Comparison of ENCODE assay signal across 18 cellular contexts in genomic region chr16:67949645-67950044, GRCh38. TPM values are rescaled to one million over a fixed set of nuclear protein-coding genes. Genes with fewer than 3 reads are reported as not detected.
DNase-seq lines count a peak whose midpoint lies in the region; ATAC-seq, FAIRE-seq and TF ChIP-seq lines count a peak whose summit lies in the region.
"Had no signal": no experiment of that assay in that cellular context is flagged by ENCODE, and none has a peak within 500 bp of the region (broad histone marks: within the 10 kb centered on the region; RNA-seq: fewer than 3 reads in every experiment).

No MANE protein-coding gene starts in this region.

- DNase-seq in HepG2 (ENCODE audit: low spot score) (no peak), right lobe of liver (no peak), RWPE2 (ENCODE audit: low spot score) (peak; percentile 59), left lobe of liver (ENCODE audit: low spot score) (no peak), cardiac septum (ENCODE audit: low spot score) (no peak)
- DNase-seq: CD8-positive, alpha-beta T cell; COR-L47; DND-41; GDM1; GM23248 had no signal

- 100% methylated on average over 5 of the region's 11 CpGs for WGBS in HepG2 (ENCODE audit: low lambda C conversion rate)
- whole genome bisulfite sequencing in right lobe of liver (ENCODE audit: insufficient coverage, low coverage, low lambda C conversion rate, missing lambda C conversion rate) = no CpG with 5 or more reads among the region's 11 CpGs

- no peaks in the 10 kb centered on the region for H3K79me2 ChIP-seq in HepG2 (ENCODE audit: insufficient read depth, low read length)

- no peak for TF ChIP-seq RAD21 in HepG2 (CRISPR knock-in tag; IDR thresholded peaks at IDR 0.05)

- TF ChIP-seq POLR2A in HepG2 (IDR thresholded peaks at IDR 0.05; ENCODE audit: insufficient read depth in 1 of 2, low read depth in 2 of 2, low read length in 2 of 2) (no peak), right lobe of liver (IDR thresholded peaks at IDR 0.05) (no peak)

- TF ChIP-seq EP300 in HepG2 (IDR thresholded peaks at IDR 0.05; ENCODE audit: low read depth in 2 of 2, low read length in 2 of 2) = no peak
- TF ChIP-seq EP300 in HepG2 (CRISPR knock-in tag; IDR thresholded peaks at IDR 0.05; ENCODE audit: borderline replicate concordance) = no peak

- no peaks in the 10 kb centered on the region; the same call in 1 of the 2 replicates for H4K20me1 ChIP-seq in HepG2 (ENCODE audit: insufficient read depth, low read length)

- H3K4me2 ChIP-seq in HepG2 (ENCODE audit: low read depth, low read length) = no peak overlapping the region

- BruUV-seq in HepG2 (replicated peaks; lab: Mats Ljungman, UMichigan) = no TSS peak

- in situ Hi-C loops in HepG2 (cut with HindIII; ENCODE audit: extremely low pct_ligation_motif_present, low pct_unique_long_range_greater_than_20kb) = no loop called here

- H3K4me1 ChIP-seq in HepG2 (ENCODE audit: insufficient read depth, low read length) = peaks cover 21% of the 10 kb centered on the region
- H3K4me1 ChIP-seq in right lobe of liver = peaks cover 0 to 17% (median 11%) of the 10 kb centered on the region in 4 donors
- H3K4me1 ChIP-seq in RWPE2 (ENCODE audit: insufficient read depth, poor library complexity, severe bottlenecking) = no peaks in the 10 kb centered on the region

- H3K36me3 ChIP-seq in HepG2 (replicated peaks in 1 of 2; ENCODE audit: control insufficient read depth in 1 of 2, insufficient read depth in 2 of 2, low read length in 2 of 2) (peaks cover 69 to 91% of the 10 kb centered on the region in 2 experiments), right lobe of liver (peaks cover 0 to 43% (median 18%) of the 10 kb centered on the region in 4 donors), RWPE2 (ENCODE audit: low read depth) (peaks cover 98% of the 10 kb centered on the region)

- no peak overlapping the region for H2AFZ ChIP-seq in HepG2 (ENCODE audit: low read length)
- H2AFZ ChIP-seq: GM23248 had no signal

- intact Hi-C loops in HepG2 (cut with micrococcal nuclease; ENCODE audit: unreplicated experiment) = no loop called here
- intact Hi-C loops in right lobe of liver (cut with DNase I) = no loop called here
- intact Hi-C loops in cardiac septum (cut with DNase I) = no loop called here

- POLR2A ChIA-PET in HepG2 (lab: Yijun Ruan, JAX) = interaction anchor here (13.6 kb wide), 1 partner anchor 14 kb away, joined by 226 read pairs; the partner anchor contains the start of gene SLC12A4

- H3K27ac ChIP-seq in HepG2 (ENCODE audit: extremely low read length, insufficient read depth, low read length) (no peak overlapping the region), right lobe of liver (no peak overlapping the region), RWPE2 (ENCODE audit: poor library complexity, severe bottlenecking) (no peak overlapping the region), layer of hippocampus (ENCODE audit: low read depth, low read length) (peak overlapping the region; percentile 10)
- H3K27ac ChIP-seq: C4-2B, GM23248 had no signal

- ATAC-seq in HepG2 (no peak), right lobe of liver (no peak), RWPE2 (ENCODE audit: low read depth) (no peak), HG03469 (IDR thresholded peaks at IDR 0.05; ENCODE audit: unreplicated experiment) (no peak), left lobe of liver (no peak), GM21786 (IDR thresholded peaks at IDR 0.05; ENCODE audit: unreplicated experiment) (no peak)
- ATAC-seq: CD8-positive, alpha-beta T cell; HCT116 had no signal

- H3K4me3 ChIP-seq in HepG2 (replicated peaks in 1 of 3; ENCODE audit: insufficient read depth in 1 of 3, low read depth in 2 of 3, low read length in 3 of 3) (no peak overlapping the region), right lobe of liver (no peak overlapping the region), RWPE2 (ENCODE audit: severe bottlenecking) (no peak overlapping the region)
- H3K4me3 ChIP-seq: GM23248 had no signal

- no peaks in the 10 kb centered on the region for H3K27me3 ChIP-seq in HepG2 (ENCODE audit: control insufficient read depth in 1 of 2, insufficient read depth in 2 of 2, low read length in 2 of 2)
- H3K27me3 ChIP-seq in right lobe of liver = no peaks in the 10 kb centered on the region
- no peaks in the 10 kb centered on the region for H3K27me3 ChIP-seq in RWPE2 (ENCODE audit: insufficient read depth, poor library complexity, severe bottlenecking)
- no peaks in the 10 kb centered on the region for H3K27me3 ChIP-seq in layer of hippocampus (ENCODE audit: control insufficient read depth, insufficient read depth, low read length)

- FAIRE-seq in HepG2 (lab: Jason Lieb, UNC) = no peak
- FAIRE-seq: H54 had no signal

- H3K9me3 ChIP-seq in HepG2 (ENCODE audit: low read length) = no peaks in the 10 kb centered on the region
- H3K9me3 ChIP-seq in right lobe of liver = no peaks in the 10 kb centered on the region
- no peaks in the 10 kb centered on the region for H3K9me3 ChIP-seq in RWPE2 (ENCODE audit: severe bottlenecking)

- CTCF ChIA-PET in HepG2 (lab: Yijun Ruan, JAX; ENCODE audit: low intra/inter-chr PET ratio, low total read pairs) = no interaction called here

- TF ChIP-seq CTCF in HepG2 (CRISPR knock-in tag; IDR thresholded peaks at IDR 0.05) = no peak
- TF ChIP-seq CTCF in right lobe of liver (IDR thresholded peaks at IDR 0.05) = no peak
- no peak for TF ChIP-seq CTCF in RWPE2 (IDR thresholded peaks at IDR 0.05; ENCODE audit: poor library complexity, severe bottlenecking)

- H3K9ac ChIP-seq in HepG2 (ENCODE audit: insufficient read depth, low read depth, low read length) = no peak overlapping the region
- H3K9ac ChIP-seq: GM23248 had no signal

RNA-seq across cellular contexts. Expression of gene LCAT, which starts 5.7 kb away (rescaled TPM):
- total RNA-seq in HepG2 (2016; rRNA removed; fragmentation: Illumina TruSeq; extraction: Trizol) = 13.2 and 36.1 TPM in 2 replicates
- total RNA-seq in HepG2 (2016; cell fraction: cytosol; rRNA removed; fragmentation: Illumina TruSeq; extraction: Trizol; ENCODE audit: low read depth) = 21.4 and 35.2 TPM in 2 replicates
- total RNA-seq in HepG2 (2016; cell fraction: insoluble cytoplasmic fraction; rRNA removed; fragmentation: Illumina TruSeq; extraction: Trizol) = 15.3 and 43.4 TPM in 2 replicates
- 28.1 and 30.3 TPM in 2 replicates for total RNA-seq in HepG2 (2016; cell fraction: membrane; rRNA removed; fragmentation: Illumina TruSeq; extraction: Trizol)
- total RNA-seq in HepG2 (2016; cell fraction: nucleus; rRNA removed; fragmentation: Illumina TruSeq; extraction: Trizol) = 38.4 and 54.9 TPM in 2 replicates
- 38.9 and 46.0 TPM in 2 replicates for polyA plus RNA-seq in HepG2 (2011; rRNA removed)
- 19.5 and 23.4 TPM in 2 replicates for polyA plus RNA-seq in HepG2 (2011; cell fraction: cytosol; rRNA removed)
- 217 and 291 TPM in 2 replicates for polyA plus RNA-seq in HepG2 (2011; cell fraction: nucleus; rRNA removed)
- 56.2 and 59.4 TPM in 2 replicates for polyA plus RNA-seq in HepG2 (2012)
- polyA plus RNA-seq in HepG2 (2016; cell fraction: cytosol; fragmentation: Illumina TruSeq; extraction: Trizol; ENCODE audit: low read depth) = 28.0 and 29.1 TPM in 2 replicates
- 16.8 and 22.2 TPM in 2 replicates for polyA plus RNA-seq in HepG2 (2016; cell fraction: insoluble cytoplasmic fraction; fragmentation: Illumina TruSeq; extraction: Trizol; ENCODE audit: low read depth)
- polyA plus RNA-seq in HepG2 (2016; cell fraction: membrane; fragmentation: Illumina TruSeq; extraction: Trizol; ENCODE audit: low read depth) = 27.6 and 33.3 TPM in 2 replicates
- polyA plus RNA-seq in HepG2 (2016; cell fraction: nucleus; fragmentation: Illumina TruSeq; extraction: Trizol; ENCODE audit: insufficient read depth, low read depth) = 213 and 231 TPM in 2 replicates
- polyA minus RNA-seq in HepG2 (2011; rRNA and poly(A)+ RNA removed; ENCODE audit: low replicate concordance) = 3.9 and 39.1 TPM in 2 replicates
- polyA minus RNA-seq in HepG2 (2011; cell fraction: cytosol; rRNA and poly(A)+ RNA removed) = 12.8 and 12.9 TPM in 2 replicates
- 24.2 and 31.6 TPM in 2 replicates for polyA minus RNA-seq in HepG2 (2011; cell fraction: nucleus; rRNA and poly(A)+ RNA removed)
- total RNA-seq in right lobe of liver = 100 to 1,000 TPM in 4 of 6 experiments, 10 to 100 TPM in 2; 29.4 to 207 (median 137) TPM
- total RNA-seq in left lobe of liver = 172 TPM
- 29.8 TPM for total RNA-seq in cardiac septum

RNA-seq across cellular contexts. Expression of gene PSMB10, which starts 13.0 kb away (rescaled TPM):
- 65.9 and 71.3 TPM in 2 replicates for total RNA-seq in HepG2 (2016; rRNA removed; fragmentation: Illumina TruSeq; extraction: Trizol)
- total RNA-seq in HepG2 (2016; cell fraction: cytosol; rRNA removed; fragmentation: Illumina TruSeq; extraction: Trizol; ENCODE audit: low read depth) = 135 and 146 TPM in 2 replicates
- total RNA-seq in HepG2 (2016; cell fraction: insoluble cytoplasmic fraction; rRNA removed; fragmentation: Illumina TruSeq; extraction: Trizol) = 68.9 and 72.1 TPM in 2 replicates
- total RNA-seq in HepG2 (2016; cell fraction: membrane; rRNA removed; fragmentation: Illumina TruSeq; extraction: Trizol) = 107 and 122 TPM in 2 replicates
- 28.4 and 28.5 TPM in 2 replicates for total RNA-seq in HepG2 (2016; cell fraction: nucleus; rRNA removed; fragmentation: Illumina TruSeq; extraction: Trizol)
- polyA plus RNA-seq in HepG2 (2011; rRNA removed) = 12.7 and 17.8 TPM in 2 replicates
- polyA plus RNA-seq in HepG2 (2011; cell fraction: cytosol; rRNA removed) = 15.3 and 32.0 TPM in 2 replicates
- 23.8 and 27.0 TPM in 2 replicates for polyA plus RNA-seq in HepG2 (2011; cell fraction: nucleus; rRNA removed)
- polyA plus RNA-seq in HepG2 (2012) = 20.6 and 20.8 TPM in 2 replicates
- 128 and 158 TPM in 2 replicates for polyA plus RNA-seq in HepG2 (2016; cell fraction: cytosol; fragmentation: Illumina TruSeq; extraction: Trizol; ENCODE audit: low read depth)
- 65.0 and 66.8 TPM in 2 replicates for polyA plus RNA-seq in HepG2 (2016; cell fraction: insoluble cytoplasmic fraction; fragmentation: Illumina TruSeq; extraction: Trizol; ENCODE audit: low read depth)
- polyA plus RNA-seq in HepG2 (2016; cell fraction: membrane; fragmentation: Illumina TruSeq; extraction: Trizol; ENCODE audit: low read depth) = 86.7 and 90.6 TPM in 2 replicates
- polyA plus RNA-seq in HepG2 (2016; cell fraction: nucleus; fragmentation: Illumina TruSeq; extraction: Trizol; ENCODE audit: insufficient read depth, low read depth) = 32.5 and 33.1 TPM in 2 replicates
- 16.1 and 17.6 TPM in 2 replicates for polyA minus RNA-seq in HepG2 (2011; rRNA and poly(A)+ RNA removed; ENCODE audit: low replicate concordance)
- 5.4 and 12.7 TPM in 2 replicates for polyA minus RNA-seq in HepG2 (2011; cell fraction: cytosol; rRNA and poly(A)+ RNA removed)
- 7.2 and 9.8 TPM in 2 replicates for polyA minus RNA-seq in HepG2 (2011; cell fraction: nucleus; rRNA and poly(A)+ RNA removed)
- total RNA-seq in right lobe of liver = 10 to 100 TPM; 19.0 to 39.6 (median 22.7) TPM
- 21.7 TPM for total RNA-seq in left lobe of liver
- 66.1 TPM for total RNA-seq in cardiac septum

RNA-seq across cellular contexts. Expression of gene CTRL, which starts 18.0 kb away (rescaled TPM):
- total RNA-seq in HepG2 (2016; rRNA removed; fragmentation: Illumina TruSeq; extraction: Trizol) (1.1 and 2.7 TPM in 2 replicates), right lobe of liver (under 1 TPM in 3 of 6 experiments, not detected in 3; 0.12 to 0.49 (median 0.44) TPM), left lobe of liver (0.73 TPM), cardiac septum (not detected)
- 1.7 and 2.0 TPM in 2 replicates for total RNA-seq in HepG2 (2016; cell fraction: cytosol; rRNA removed; fragmentation: Illumina TruSeq; extraction: Trizol; ENCODE audit: low read depth)
- 1.9 and 2.5 TPM in 2 replicates for total RNA-seq in HepG2 (2016; cell fraction: insoluble cytoplasmic fraction; rRNA removed; fragmentation: Illumina TruSeq; extraction: Trizol)
- 2.8 and 4.0 TPM in 2 replicates for total RNA-seq in HepG2 (2016; cell fraction: membrane; rRNA removed; fragmentation: Illumina TruSeq; extraction: Trizol)
- 2.4 and 3.4 TPM in 2 replicates for total RNA-seq in HepG2 (2016; cell fraction: nucleus; rRNA removed; fragmentation: Illumina TruSeq; extraction: Trizol)
- 1.7 and 1.9 TPM in 2 replicates for polyA plus RNA-seq in HepG2 (2011; rRNA removed)
- 0.82 and 1.1 TPM in 2 replicates for polyA plus RNA-seq in HepG2 (2011; cell fraction: cytosol; rRNA removed)
- 8.1 and 10.3 TPM in 2 replicates for polyA plus RNA-seq in HepG2 (2011; cell fraction: nucleus; rRNA removed)
- polyA plus RNA-seq in HepG2 (2012) = 0.86 and 2.7 TPM in 2 replicates
- polyA plus RNA-seq in HepG2 (2016; cell fraction: cytosol; fragmentation: Illumina TruSeq; extraction: Trizol; ENCODE audit: low read depth) = 2.1 and 2.2 TPM in 2 replicates
- 0.96 and 3.6 TPM in 2 replicates for polyA plus RNA-seq in HepG2 (2016; cell fraction: insoluble cytoplasmic fraction; fragmentation: Illumina TruSeq; extraction: Trizol; ENCODE audit: low read depth)
- polyA plus RNA-seq in HepG2 (2016; cell fraction: membrane; fragmentation: Illumina TruSeq; extraction: Trizol; ENCODE audit: low read depth) = 1.7 and 2.4 TPM in 2 replicates
- polyA plus RNA-seq in HepG2 (2016; cell fraction: nucleus; fragmentation: Illumina TruSeq; extraction: Trizol; ENCODE audit: insufficient read depth, low read depth) = 6.3 and 7.8 TPM in 2 replicates
- polyA minus RNA-seq in HepG2 (2011; rRNA and poly(A)+ RNA removed; ENCODE audit: low replicate concordance) = 1.8 and 2.2 TPM in 2 replicates
- polyA minus RNA-seq in HepG2 (2011; cell fraction: cytosol; rRNA and poly(A)+ RNA removed) = not detected in 2 replicates
- 0.90 and 2.0 TPM in 2 replicates for polyA minus RNA-seq in HepG2 (2011; cell fraction: nucleus; rRNA and poly(A)+ RNA removed)
- total RNA-seq: GM23248 had no signal

RNA-seq across cellular contexts. Expression of gene SLC12A4, which starts 18.8 kb away (rescaled TPM):
- 23.1 and 65.1 TPM in 2 replicates for total RNA-seq in HepG2 (2016; rRNA removed; fragmentation: Illumina TruSeq; extraction: Trizol)
- total RNA-seq in HepG2 (2016; cell fraction: cytosol; rRNA removed; fragmentation: Illumina TruSeq; extraction: Trizol; ENCODE audit: low read depth) = 26.9 and 34.0 TPM in 2 replicates
- total RNA-seq in HepG2 (2016; cell fraction: insoluble cytoplasmic fraction; rRNA removed; fragmentation: Illumina TruSeq; extraction: Trizol) = 17.0 and 65.2 TPM in 2 replicates
- 31.5 and 34.1 TPM in 2 replicates for total RNA-seq in HepG2 (2016; cell fraction: membrane; rRNA removed; fragmentation: Illumina TruSeq; extraction: Trizol)
- total RNA-seq in HepG2 (2016; cell fraction: nucleus; rRNA removed; fragmentation: Illumina TruSeq; extraction: Trizol) = 87.0 and 109 TPM in 2 replicates
- polyA plus RNA-seq in HepG2 (2011; rRNA removed) = 84.3 and 134 TPM in 2 replicates
- polyA plus RNA-seq in HepG2 (2011; cell fraction: cytosol; rRNA removed) = 42.1 and 54.3 TPM in 2 replicates
- 687 and 790 TPM in 2 replicates for polyA plus RNA-seq in HepG2 (2011; cell fraction: nucleus; rRNA removed)
- polyA plus RNA-seq in HepG2 (2012) = 66.6 and 79.4 TPM in 2 replicates
- polyA plus RNA-seq in HepG2 (2016; cell fraction: cytosol; fragmentation: Illumina TruSeq; extraction: Trizol; ENCODE audit: low read depth) = 9.6 and 12.5 TPM in 2 replicates
- 12.0 and 18.1 TPM in 2 replicates for polyA plus RNA-seq in HepG2 (2016; cell fraction: insoluble cytoplasmic fraction; fragmentation: Illumina TruSeq; extraction: Trizol; ENCODE audit: low read depth)
- polyA plus RNA-seq in HepG2 (2016; cell fraction: membrane; fragmentation: Illumina TruSeq; extraction: Trizol; ENCODE audit: low read depth) = 17.2 and 19.1 TPM in 2 replicates
- polyA plus RNA-seq in HepG2 (2016; cell fraction: nucleus; fragmentation: Illumina TruSeq; extraction: Trizol; ENCODE audit: insufficient read depth, low read depth) = 253 and 270 TPM in 2 replicates
- 74.6 and 238 TPM in 2 replicates for polyA minus RNA-seq in HepG2 (2011; rRNA and poly(A)+ RNA removed; ENCODE audit: low replicate concordance)
- 48.3 and 54.6 TPM in 2 replicates for polyA minus RNA-seq in HepG2 (2011; cell fraction: cytosol; rRNA and poly(A)+ RNA removed)
- 152 and 193 TPM in 2 replicates for polyA minus RNA-seq in HepG2 (2011; cell fraction: nucleus; rRNA and poly(A)+ RNA removed)
- total RNA-seq in right lobe of liver = 10 to 100 TPM; 17.2 to 40.0 (median 21.9) TPM
- total RNA-seq in left lobe of liver = 20.1 TPM
- total RNA-seq in cardiac septum = 121 TPM

RNA-seq across cellular contexts. Expression of gene DPEP3, which starts 30.7 kb away (rescaled TPM):
- total RNA-seq in HepG2 (2016; rRNA removed; fragmentation: Illumina TruSeq; extraction: Trizol) (not detected in 2 replicates), right lobe of liver (under 1 TPM in 1 of 6 experiments, not detected in 5; 0.10 TPM), left lobe of liver (not detected), cardiac septum (not detected)
- not detected in 2 replicates for total RNA-seq in HepG2 (2016; cell fraction: cytosol; rRNA removed; fragmentation: Illumina TruSeq; extraction: Trizol; ENCODE audit: low read depth)
- not detected in 2 replicates for total RNA-seq in HepG2 (2016; cell fraction: insoluble cytoplasmic fraction; rRNA removed; fragmentation: Illumina TruSeq; extraction: Trizol)
- not detected in 2 replicates for total RNA-seq in HepG2 (2016; cell fraction: membrane; rRNA removed; fragmentation: Illumina TruSeq; extraction: Trizol)
- total RNA-seq in HepG2 (2016; cell fraction: nucleus; rRNA removed; fragmentation: Illumina TruSeq; extraction: Trizol) = not detected in 2 replicates
- polyA plus RNA-seq in HepG2 (2011; rRNA removed) = not detected in 2 replicates
- not detected in 2 replicates for polyA plus RNA-seq in HepG2 (2011; cell fraction: cytosol; rRNA removed)
- polyA plus RNA-seq in HepG2 (2011; cell fraction: nucleus; rRNA removed) = not detected in 2 replicates
- polyA plus RNA-seq in HepG2 (2012) = not detected in 2 replicates
- polyA plus RNA-seq in HepG2 (2016; cell fraction: cytosol; fragmentation: Illumina TruSeq; extraction: Trizol; ENCODE audit: low read depth) = not detected in 2 replicates
- not detected in 2 replicates for polyA plus RNA-seq in HepG2 (2016; cell fraction: insoluble cytoplasmic fraction; fragmentation: Illumina TruSeq; extraction: Trizol; ENCODE audit: low read depth)
- polyA plus RNA-seq in HepG2 (2016; cell fraction: membrane; fragmentation: Illumina TruSeq; extraction: Trizol; ENCODE audit: low read depth) = not detected in 2 replicates
- polyA plus RNA-seq in HepG2 (2016; cell fraction: nucleus; fragmentation: Illumina TruSeq; extraction: Trizol; ENCODE audit: insufficient read depth, low read depth) = not detected in 2 replicates
- polyA minus RNA-seq in HepG2 (2011; rRNA and poly(A)+ RNA removed; ENCODE audit: low replicate concordance) = not detected in 2 replicates
- not detected in 2 replicates for polyA minus RNA-seq in HepG2 (2011; cell fraction: cytosol; rRNA and poly(A)+ RNA removed)
- not detected in 2 replicates for polyA minus RNA-seq in HepG2 (2011; cell fraction: nucleus; rRNA and poly(A)+ RNA removed)
- total RNA-seq: A172, GM23248 had no signal
- polyA plus RNA-seq: GM23248, IgD-negative memory B cell had no signal
